ENCODE assay signal across 9 cellular contexts in the genomic region with DNA sequence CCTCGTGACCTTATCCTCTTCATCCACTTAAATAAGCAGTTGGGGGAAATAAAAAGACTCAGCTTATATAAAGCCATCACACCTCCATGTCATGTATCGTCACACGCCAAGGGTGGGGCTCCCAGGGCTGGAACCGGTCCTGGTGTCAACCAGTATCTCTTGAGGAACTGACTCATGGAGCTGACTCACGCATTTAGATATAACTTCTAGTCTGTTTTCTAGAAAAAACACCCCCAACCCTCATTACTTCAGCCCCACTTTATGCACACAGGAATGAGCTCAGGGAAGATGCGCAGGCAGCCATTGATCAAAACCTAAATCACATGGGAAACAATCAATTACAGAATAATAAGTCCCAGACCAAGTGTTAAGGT. TPM values are rescaled to one million over a fixed set of nuclear protein-coding genes. Genes with fewer than 3 reads are reported as not detected.
DNase-seq lines count a peak whose midpoint lies in the region; ATAC-seq, FAIRE-seq and TF ChIP-seq lines count a peak whose summit lies in the region.
"Had no signal": no experiment of that assay in that cellular context is flagged by ENCODE, and none has a peak within 500 bp of the region (broad histone marks: within the 10 kb centered on the region; RNA-seq: fewer than 3 reads in every experiment).

No MANE protein-coding gene starts in this region.

- no peaks in the 10 kb centered on the region for H3K9me1 ChIP-seq in K562 (ENCODE audit: control insufficient read depth, insufficient read depth, low read length)

- intact Hi-C loops in Caco-2 (cut with micrococcal nuclease; ENCODE audit: unreplicated experiment): loop anchor here (1.0 to 2.0 kb wide), 2 partner anchors 37 to 242 kb away; partner anchors contain the start of gene IFNLR1
- intact Hi-C loops in K562 (cut with micrococcal nuclease): loop anchor here (5.0 kb wide), 1 partner anchor 47 kb away; no protein-coding TSS in a partner anchor

- DNase-seq in Caco-2 (no peak), K562 (ENCODE audit: extremely low read depth in 1 of 4, low spot score in 3 of 4) (peak; percentile 78 to 80 (median 78)), nephron progenitor cell (no peak), NCI-H2196 treated with DMSO at 0.1 percent for 48 hours (lab: John Stamatoyannopoulos, UW; ENCODE audit: unreplicated experiment) (no peak), Ammon's horn (ENCODE audit: low spot score) (no peak), NCI-H446 treated with DMSO at 0.1 percent for 48 hours (lab: John Stamatoyannopoulos, UW) (no peak), NCI-H187 (lab: John Stamatoyannopoulos, UW) (no peak)

- BruUV-seq in Caco-2 (replicated peaks; lab: Mats Ljungman, UMichigan): no TSS peak
- no TSS peak for BruUV-seq in K562 (replicated peaks; lab: Mats Ljungman, UMichigan)

- TF ChIP-seq RAD21 in K562 (CRISPR knock-in tag; conservative IDR thresholded peaks at IDR 0.05 in 1 of 2, IDR thresholded peaks at IDR 0.05 in 1 of 2): no peak

- in situ Hi-C loops in K562 (cut with MboI): no loop called here

- H4K20me1 ChIP-seq in OCI-LY3 (ENCODE audit: insufficient read depth, low read length): no peaks in the 10 kb centered on the region
- H4K20me1 ChIP-seq in K562 (replicated peaks; ENCODE audit: control insufficient read depth, insufficient read depth, low read length): 0 out of 2 replicates have a peak, but pooled peaks cover 9% of the 10 kb centered on the region

- H3K9me3 ChIP-seq in Caco-2 (no peaks in the 10 kb centered on the region), OCI-LY3 (ENCODE audit: insufficient read depth, low read length) (no peaks in the 10 kb centered on the region), K562 (replicated peaks; ENCODE audit: control insufficient read depth, insufficient read depth, low read depth, low read length) (no peaks in the 10 kb centered on the region)

- H3K9ac ChIP-seq in OCI-LY3 (ENCODE audit: low read length) (peak overlapping the region; percentile 68; the same call in 1 of the 2 replicates), K562 (ENCODE audit: insufficient read depth in 1 of 2, low read depth in 2 of 2, low read length in 2 of 2) (peak overlapping the region in 1 of 2 experiments; percentile 72; a peak in 1 of 4 replicates)

- no peak overlapping the region for H2AFZ ChIP-seq in OCI-LY3 (ENCODE audit: low read depth, low read length)
- H2AFZ ChIP-seq in K562 (ENCODE audit: low read depth, low read length): peak overlapping the region; percentile 53

- H3K79me2 ChIP-seq in OCI-LY3 (ENCODE audit: low read length) (no peaks in the 10 kb centered on the region), K562 (ENCODE audit: control insufficient read depth, insufficient read depth, low read length) (no peaks in the 10 kb centered on the region)

- WGBS in K562 (ENCODE audit: insufficient coverage, low coverage, missing lambda C conversion rate): 2% methylated on average over 6 of the region's 6 CpGs

- peak overlapping the region; percentile 90 for H3K4me2 ChIP-seq in OCI-LY3 (ENCODE audit: low read length)
- H3K4me2 ChIP-seq in K562 (ENCODE audit: insufficient read depth, low read length): peak overlapping the region; percentile 75

- H3K4me1 ChIP-seq in Caco-2 (peaks cover 13% of the 10 kb centered on the region), OCI-LY3 (ENCODE audit: low read length) (peaks cover 46% of the 10 kb centered on the region), K562 (replicated peaks in 1 of 2; ENCODE audit: control insufficient read depth in 2 of 2, insufficient read depth in 2 of 2, low read length in 2 of 2) (peaks cover 7 to 9% of the 10 kb centered on the region in 2 experiments; a peak in 3 of 5 replicates)

- no peak; the same call in 1 of the 2 replicates for TF ChIP-seq EP300 in K562 (IDR thresholded peaks at IDR 0.05; ENCODE audit: low read length)

- no peaks in the 10 kb centered on the region for H3K36me3 ChIP-seq in Caco-2 (ENCODE audit: control insufficient read depth, insufficient read depth, low read length)
- peaks cover 5% of the 10 kb centered on the region for H3K36me3 ChIP-seq in OCI-LY3 (replicated peaks; ENCODE audit: low read depth, low read length)
- no peaks in the 10 kb centered on the region for H3K36me3 ChIP-seq in K562 (ENCODE audit: control insufficient read depth, insufficient read depth, low read length)

- H3K36me3 Mint-ChIP-seq in Caco-2 (ENCODE audit: insufficient read depth, unreplicated experiment) (peaks cover 12% of the 10 kb centered on the region), nephron progenitor cell (ENCODE audit: low read depth) (no peaks in the 10 kb centered on the region)
- H3K36me3 Mint-ChIP-seq: activated naive CD8-positive, alpha-beta T cell treated with anti-CD3 and anti-CD28 coated beads, Interleukin-2, amount 10 ng/mL, durations not matched to agents 7 days and 5 days had no signal

- ATAC-seq in K562: peak; percentile 80

- H3K27me3 Mint-ChIP-seq in Caco-2 (ENCODE audit: insufficient read depth, unreplicated experiment) (no peaks in the 10 kb centered on the region), nephron progenitor cell (ENCODE audit: low read depth, poor library complexity) (peaks cover 21% of the 10 kb centered on the region)

- TF ChIP-seq CTCF in Caco-2 (IDR thresholded peaks at IDR 0.05; ENCODE audit: insufficient read depth in 1 of 2, low read depth in 1 of 2, low read length in 1 of 2, severe bottlenecking in 1 of 2, unreplicated experiment in 1 of 2): no peak
- no peak for TF ChIP-seq CTCF in OCI-LY3 (IDR thresholded peaks at IDR 0.05; ENCODE audit: low read depth, low read length)
- TF ChIP-seq CTCF in K562 (IDR thresholded peaks at IDR 0.05 in 2 of 3, conservative IDR thresholded peaks at IDR 0.05 in 1 of 3; ENCODE audit: insufficient read depth in 2 of 3, low read depth in 1 of 3, low read length in 3 of 3): no peak; a peak in 1 of 6 replicates
- no peak for TF ChIP-seq CTCF in nephron progenitor cell (IDR thresholded peaks at IDR 0.05)

- CTCF ChIA-PET in Caco-2 (lab: Charles Lee): interaction anchor here (0.5 to 2.8 kb wide), 21 partner anchors 14 to 794 kb away, joined by 3 to 37 read pairs (median 4); partner anchors contain the start of genes HMGCL and NIPAL3
- CTCF ChIA-PET in K562 (lab: Yijun Ruan, JAX; ENCODE audit: low intra/inter-chr PET ratio): interaction anchor here (2.3 kb wide), 1 partner anchor 242 kb away, joined by 10 read pairs; no protein-coding TSS in a partner anchor

- H3K4me3 Mint-ChIP-seq in Caco-2 (ENCODE audit: unreplicated experiment) (peak overlapping the region; percentile 66), nephron progenitor cell (peak overlapping the region; percentile 73)

- peaks cover 16% of the 10 kb centered on the region for H3K4me1 Mint-ChIP-seq in Caco-2 (ENCODE audit: low read depth, unreplicated experiment)
- peaks cover 54% of the 10 kb centered on the region for H3K4me1 Mint-ChIP-seq in nephron progenitor cell

- POLR2A ChIA-PET in Caco-2 (lab: Charles Lee): interaction anchor here (0.6 to 1.9 kb wide), 32 partner anchors 11 to 1184 kb away, joined by 3 to 49 read pairs (median 5); partner anchors contain the start of genes CLIC4, IFNLR1 and NIPAL3
- POLR2A ChIA-PET in K562 (lab: Yijun Ruan, JAX): interaction anchor here (0.6 to 1.1 kb wide), 10 partner anchors 8 to 458 kb away, joined by 3 to 5 read pairs (median 3); partner anchors contain the start of gene RPL11

- TF ChIP-seq POLR2A in K562 (conservative IDR thresholded peaks at IDR 0.05): no peak

- FAIRE-seq in K562 (lab: Jason Lieb, UNC): peak; percentile 88

- H3K4me3 ChIP-seq in Caco-2 (ENCODE audit: low read depth, low read length) (peak overlapping the region; percentile 24), OCI-LY3 (ENCODE audit: low read length) (peak overlapping the region; percentile 73), K562 (no peak overlapping the region; the same call in 1 of the 2 replicates)

- H3K27me3 ChIP-seq in Caco-2 (replicated peaks; ENCODE audit: control insufficient read depth, insufficient read depth, low read length): no peaks in the 10 kb centered on the region
- no peaks in the 10 kb centered on the region for H3K27me3 ChIP-seq in OCI-LY3 (ENCODE audit: low read depth, low read length)
- peaks cover 36 to 54% of the 10 kb centered on the region in 2 experiments for H3K27me3 ChIP-seq in K562 (ENCODE audit: control insufficient read depth in 2 of 2, insufficient read depth in 2 of 2, low read length in 2 of 2)

- H3K27ac ChIP-seq in OCI-LY3 (ENCODE audit: low read length) (no peak overlapping the region), K562 (ENCODE audit: extremely low read depth, low read depth, low read length) (no peak overlapping the region; the same call in 2 of the 3 replicates)

- H3K27ac Mint-ChIP-seq in Caco-2 (ENCODE audit: unreplicated experiment): peak overlapping the region; percentile 86
- H3K27ac Mint-ChIP-seq in nephron progenitor cell: no peak overlapping the region
- H3K27ac Mint-ChIP-seq: activated naive CD8-positive, alpha-beta T cell treated with anti-CD3 and anti-CD28 coated beads, Interleukin-2, amount 10 ng/mL, durations not matched to agents 7 days and 5 days had no signal

- H3K9me3 Mint-ChIP-seq in Caco-2 (ENCODE audit: unreplicated experiment) (no peaks in the 10 kb centered on the region), nephron progenitor cell (no peaks in the 10 kb centered on the region)
- H3K9me3 Mint-ChIP-seq: activated naive CD8-positive, alpha-beta T cell treated with anti-CD3 and anti-CD28 coated beads, Interleukin-2, amount 10 ng/mL, durations not matched to agents 7 days and 5 days had no signal

RNA-seq across cellular contexts. Expression of gene IL22RA1, which starts 6.9 kb away (rescaled TPM):
- total RNA-seq in Caco-2 (2022): 1.7 and 2.5 TPM in 2 replicates
- not detected in 2 replicates for total RNA-seq in K562 (2011; cell fraction: chromatin; rRNA removed; ENCODE audit: low replicate concordance)
- not detected in 2 replicates for total RNA-seq in K562 (2011; cell fraction: nucleolus; rRNA removed)
- total RNA-seq in K562 (2011; cell fraction: nucleoplasm; rRNA removed): not detected in 2 replicates
- total RNA-seq in K562 (2014; rRNA removed): not detected in 2 replicates
- not detected in 2 replicates for total RNA-seq in K562 (2014; rRNA removed; fragmentation: Illumina TruSeq; extraction: Trizol)
- total RNA-seq in K562 (2015; rRNA removed; fragmentation: Illumina TruSeq; extraction: Trizol): not detected in 2 replicates
- total RNA-seq in K562 (2021): 0.11 TPM in 1 of 2 replicates, not detected in the other
- polyA plus RNA-seq in K562 (2011; rRNA removed): not detected in 2 replicates
- not detected in 2 replicates for polyA plus RNA-seq in K562 (2011; cell fraction: cytosol; rRNA removed)
- polyA plus RNA-seq in K562 (2011; cell fraction: nucleus; rRNA removed): not detected in 2 replicates
- not detected in 2 replicates for polyA plus RNA-seq in K562 (2012)
- not detected in 2 replicates for polyA plus RNA-seq in K562 (2014; fragmentation: Illumina TruSeq; extraction: Trizol)
- not detected for polyA plus RNA-seq in K562 (2014; fragmentation: Nextera tagmentation; extraction: Ambion mirVana)
- polyA plus RNA-seq in K562 (2014; rRNA removed): not detected in 2 replicates
- polyA minus RNA-seq in K562 (2011; rRNA and poly(A)+ RNA removed): not detected in 2 replicates
- not detected in 2 replicates for polyA minus RNA-seq in K562 (2011; cell fraction: cytosol; rRNA and poly(A)+ RNA removed)
- not detected in 2 replicates for polyA minus RNA-seq in K562 (2011; cell fraction: nucleus; rRNA and poly(A)+ RNA removed)

RNA-seq across cellular contexts. Expression of gene IFNLR1, which starts 37.2 kb away (rescaled TPM):
- total RNA-seq in Caco-2 (2022) (5.4 and 6.1 TPM in 2 replicates), K562 (2014; rRNA removed) (not detected in 2 replicates), K562 (2014; rRNA removed; fragmentation: Illumina TruSeq; extraction: Trizol) (not detected in 2 replicates), K562 (2015; rRNA removed; fragmentation: Illumina TruSeq; extraction: Trizol) (not detected in 2 replicates), K562 (2021) (not detected in 2 replicates)
- not detected in 2 replicates for total RNA-seq in K562 (2011; cell fraction: chromatin; rRNA removed; ENCODE audit: low replicate concordance)
- total RNA-seq in K562 (2011; cell fraction: nucleolus; rRNA removed): not detected in 2 replicates
- not detected in 2 replicates for total RNA-seq in K562 (2011; cell fraction: nucleoplasm; rRNA removed)
- polyA plus RNA-seq in K562 (2011; rRNA removed) (not detected in 2 replicates), K562 (2014; fragmentation: Illumina TruSeq; extraction: Trizol) (not detected in 2 replicates), K562 (2014; fragmentation: Nextera tagmentation; extraction: Ambion mirVana) (not detected), K562 (2014; rRNA removed) (not detected in 2 replicates)
- polyA plus RNA-seq in K562 (2011; cell fraction: cytosol; rRNA removed): not detected in 2 replicates
- polyA plus RNA-seq in K562 (2011; cell fraction: nucleus; rRNA removed): not detected in 2 replicates
- polyA plus RNA-seq in K562 (2012): not detected in 2 replicates
- not detected in 2 replicates for polyA minus RNA-seq in K562 (2011; rRNA and poly(A)+ RNA removed)
- not detected in 2 replicates for polyA minus RNA-seq in K562 (2011; cell fraction: cytosol; rRNA and poly(A)+ RNA removed)
- not detected in 2 replicates for polyA minus RNA-seq in K562 (2011; cell fraction: nucleus; rRNA and poly(A)+ RNA removed)

RNA-seq across cellular contexts. Expression of gene MYOM3, which starts 37.9 kb away (rescaled TPM):
- not detected in 2 replicates for total RNA-seq in Caco-2 (2022)
- total RNA-seq in K562 (2011; cell fraction: chromatin; rRNA removed; ENCODE audit: low replicate concordance): 0.09 TPM in 1 of 2 replicates, not detected in the other
- not detected in 2 replicates for total RNA-seq in K562 (2011; cell fraction: nucleolus; rRNA removed)
- not detected in 2 replicates for total RNA-seq in K562 (2011; cell fraction: nucleoplasm; rRNA removed)
- total RNA-seq in K562 (2014; rRNA removed): not detected in 2 replicates
- not detected in 2 replicates for total RNA-seq in K562 (2014; rRNA removed; fragmentation: Illumina TruSeq; extraction: Trizol)
- not detected in 2 replicates for total RNA-seq in K562 (2015; rRNA removed; fragmentation: Illumina TruSeq; extraction: Trizol)
- total RNA-seq in K562 (2021): not detected in 2 replicates
- polyA plus RNA-seq in K562 (2011; rRNA removed): 0.01 TPM in 1 of 2 replicates, not detected in the other
- not detected in 2 replicates for polyA plus RNA-seq in K562 (2011; cell fraction: cytosol; rRNA removed)
- polyA plus RNA-seq in K562 (2011; cell fraction: nucleus; rRNA removed): 0.03 and 0.06 TPM in 2 replicates
- 0.06 TPM in 1 of 2 replicates, not detected in the other for polyA plus RNA-seq in K562 (2012)
- not detected in 2 replicates for polyA plus RNA-seq in K562 (2014; fragmentation: Illumina TruSeq; extraction: Trizol)
- polyA plus RNA-seq in K562 (2014; fragmentation: Nextera tagmentation; extraction: Ambion mirVana): not detected
- not detected in 2 replicates for polyA plus RNA-seq in K562 (2014; rRNA removed)
- polyA minus RNA-seq in K562 (2011; rRNA and poly(A)+ RNA removed): 0.11 TPM in 1 of 2 replicates, not detected in the other
- not detected in 2 replicates for polyA minus RNA-seq in K562 (2011; cell fraction: cytosol; rRNA and poly(A)+ RNA removed)
- polyA minus RNA-seq in K562 (2011; cell fraction: nucleus; rRNA and poly(A)+ RNA removed): not detected in 2 replicates
- total RNA-seq: activated naive CD8-positive, alpha-beta T cell treated with anti-CD3 and anti-CD28 coated beads, Interleukin-2, amount 10 ng/mL, durations not matched to agents 7 days and 5 days had no signal

Comparison
In these comparisons a context has a peak if more than half of its experiments do, and no peak if none do; other contexts are left out.
1. DNase-seq: peak in K562 (4 of 4); none in Caco-2 (0 of 2), nephron progenitor cell (single experiment), NCI-H2196 treated with DMSO at 0.1 percent for 48 hours (single experiment), Ammon's horn (single experiment), NCI-H446 treated with DMSO at 0.1 percent for 48 hours (single experiment) and NCI-H187 (0 of 2).